In genomic region chr19:936175-936546, GRCh38 we compare ENCODE assay signal across 1 cellular context.
A peak's percentile ranks its signal among the peaks of the same experiment; 100 is the strongest.
TF ChIP-seq lines count a peak whose summit lies in the region.

No MANE protein-coding gene starts in this region.

TF ChIP-seq in K562, 482 proteins besides CTCF, POLR2A, EP300 and RAD21:
- peak; percentile 72 for TF ChIP-seq ZNF121 (CRISPR knock-in tag; conservative IDR thresholded peaks at IDR 0.05)
- no peak for TF ChIP-seq SUPT5H (IDR thresholded peaks at IDR 0.05)
